Comparison of ENCODE assay signal across 8 cellular contexts in the genomic region with DNA sequence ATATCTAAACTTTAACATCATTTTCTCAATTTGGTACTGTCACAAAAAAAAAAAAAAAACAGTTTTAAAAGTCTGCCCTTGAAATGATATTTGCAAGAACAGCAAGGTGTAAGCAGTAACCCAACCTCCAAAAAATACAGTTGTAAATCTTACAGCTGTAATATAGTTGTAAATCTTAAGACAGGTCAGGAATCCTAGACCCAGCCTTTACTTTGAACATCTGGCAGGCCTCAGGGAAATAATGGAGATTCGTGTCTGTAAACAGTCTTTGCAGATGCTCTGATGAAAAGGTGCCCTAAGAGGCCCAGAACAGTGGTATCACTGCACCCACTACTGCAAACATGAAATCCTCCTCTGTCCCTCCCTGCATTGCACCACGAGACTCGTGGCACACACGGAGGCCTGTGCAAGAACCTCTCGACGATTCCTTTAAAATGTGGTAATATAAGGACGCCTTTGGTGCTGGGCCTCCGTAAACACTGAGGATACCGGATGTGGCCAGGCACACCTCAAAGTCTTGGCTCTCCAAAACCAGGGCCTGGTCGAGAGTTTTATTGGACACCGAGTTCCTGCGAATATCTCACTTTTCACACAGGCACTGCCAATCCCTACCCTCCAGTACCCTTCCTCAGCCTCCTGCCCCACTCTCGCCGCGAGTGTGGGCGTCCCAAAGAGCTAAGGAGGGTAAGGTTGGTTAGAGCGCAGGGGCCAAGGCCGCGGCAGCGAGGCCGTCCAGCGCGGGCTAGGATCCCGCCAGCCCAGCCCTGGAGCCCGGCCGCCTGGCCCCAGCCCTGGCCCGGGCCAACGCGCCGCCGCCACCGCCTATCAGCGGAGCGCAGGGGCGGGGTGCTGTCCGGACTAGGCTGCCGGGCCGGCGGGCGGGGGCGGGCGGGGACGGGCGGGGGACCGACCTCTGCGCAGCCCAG. TPM values are rescaled to one million over a fixed set of nuclear protein-coding genes. Genes with fewer than 3 reads are reported as not detected.
DNase-seq lines count a peak whose midpoint lies in the region; ATAC-seq and TF ChIP-seq lines count a peak whose summit lies in the region.

No MANE protein-coding gene starts in this region.

- intact Hi-C loops in PC-9 (cut with micrococcal nuclease; ENCODE audit: unreplicated experiment) (loop anchor here (2.0 to 5.0 kb wide), 3 partner anchors 108 to 254 kb away; no protein-coding TSS in a partner anchor), upper lobe of right lung (cut with DNase I) (no loop called here)

- H2AFZ ChIP-seq in PC-9 (peak overlapping the region; percentile 83), neuron (ENCODE audit: low read depth, low read length) (no peak overlapping the region)

- TF ChIP-seq CTCF in PC-9 (conservative IDR thresholded peaks at IDR 0.05) (no peak), upper lobe of right lung (IDR thresholded peaks at IDR 0.05) (no peak)

- 0 out of 2 replicates have a peak, but pooled peaks cover 5% of the 10 kb centered on the region for H4K20me1 ChIP-seq in PC-9 (ENCODE audit: insufficient read depth)

- ATAC-seq in HG03432 (IDR thresholded peaks at IDR 0.05; ENCODE audit: unreplicated experiment) (peak; percentile 80), upper lobe of right lung (peak; percentile 91)

- POLR2A ChIA-PET in PC-9 (lab: Charles Lee; ENCODE audit: unreplicated experiment), result interaction anchor here (0.6 to 0.7 kb wide), 4 partner anchors 14 to 1616 kb away, joined by 3 to 7 read pairs (median 3); no protein-coding TSS in a partner anchor

- H3K27ac ChIP-seq in PC-9, result peak overlapping the region; percentile 88
- H3K27ac ChIP-seq in upper lobe of right lung, result peak overlapping the region; percentile 85

- BruUV-seq in PC-9 (replicated peaks; lab: Mats Ljungman, UMichigan), result TSS peak; percentile 27

- peaks cover 92% of the 10 kb centered on the region for H3K79me2 ChIP-seq in PC-9 (ENCODE audit: low read depth)

- peak; percentile 79 for DNase-seq in COLO668 (lab: John Stamatoyannopoulos, UW; ENCODE audit: unreplicated experiment)
- DNase-seq in GM19240 (ENCODE audit: insufficient read length, low spot score), result peak; percentile 29
- DNase-seq in PC-9, result peak; percentile 72 to 79
- DNase-seq in activated T-helper 9 cell treated with anti-CD3 and anti-CD28 coated beads, Interleukin-2, amount 50 U/mL, for 16 hours (ENCODE audit: low read depth), result peak; percentile 32
- peak; percentile 35 for DNase-seq in fibroblast of the conjunctiva (ENCODE audit: low read depth)
- peak; percentile 90 for DNase-seq in upper lobe of right lung

- H3K27me3 ChIP-seq in PC-9 (ENCODE audit: insufficient read depth, low read depth) (no peaks in the 10 kb centered on the region), neuron (ENCODE audit: insufficient read depth, low read length) (no peaks in the 10 kb centered on the region), upper lobe of right lung (no peaks in the 10 kb centered on the region)

- H3K36me3 ChIP-seq in PC-9 (ENCODE audit: low read depth) (no peaks in the 10 kb centered on the region), neuron (ENCODE audit: insufficient read depth, low read length) (peaks cover 2% of the 10 kb centered on the region), upper lobe of right lung (no peaks in the 10 kb centered on the region)

- H3K9me3 ChIP-seq in PC-9 (ENCODE audit: insufficient read depth, low read depth) (no peaks in the 10 kb centered on the region; the same call in 1 of the 2 replicates), neuron (ENCODE audit: low read length) (peaks cover 5% of the 10 kb centered on the region), upper lobe of right lung (no peaks in the 10 kb centered on the region)

- CTCF ChIA-PET in PC-9 (lab: Charles Lee), result interaction anchor here (0.5 kb wide), 1 partner anchor 101 kb away, joined by 5 read pairs; no protein-coding TSS in a partner anchor

- peaks cover 23% of the 10 kb centered on the region for H3F3A ChIP-seq in PC-9 (ENCODE audit: insufficient read depth, low read depth)

- H3K4me3 ChIP-seq in PC-9, result peak overlapping the region; percentile 72
- H3K4me3 ChIP-seq in neuron (ENCODE audit: low read length), result peak overlapping the region; percentile 89
- H3K4me3 ChIP-seq in upper lobe of right lung, result peak overlapping the region; percentile 57

- H3K9me2 ChIP-seq in PC-9 (ENCODE audit: insufficient read depth), result no peaks in the 10 kb centered on the region

- H3K4me1 ChIP-seq in PC-9 (replicated peaks; ENCODE audit: insufficient read depth) (peaks cover 42% of the 10 kb centered on the region), neuron (ENCODE audit: insufficient read depth, low read length) (peaks cover 7% of the 10 kb centered on the region), upper lobe of right lung (peaks cover 47% of the 10 kb centered on the region)

- H3K4me2 ChIP-seq in PC-9, result peak overlapping the region; percentile 77

RNA-seq across cellular contexts. Expression of gene REEP3, which starts 0.5 kb away (rescaled TPM):
- 42.3 and 56.4 TPM in 2 replicates for total RNA-seq in PC-9 (2021)
- 57.1 TPM for total RNA-seq in upper lobe of right lung

RNA-seq across cellular contexts. Expression of gene JMJD1C, which starts 54.9 kb away (rescaled TPM):
- 68.6 and 78.7 TPM in 2 replicates for total RNA-seq in PC-9 (2021)
- 84.2 TPM for total RNA-seq in upper lobe of right lung

Comparison
In these comparisons a context has a peak if more than half of its experiments do, and no peak if none do; other contexts are left out.
1. Peak in every context shown above with its lines: DNase-seq, ATAC-seq, H3K4me3 ChIP-seq and H3K27ac ChIP-seq.
2. DNase-seq: peak in every context shown above with its lines; median percentile 90 in upper lobe of right lung; 79 in COLO668; 76 in PC-9; 35 in fibroblast of the conjunctiva; 32 in activated T-helper 9 cell treated with anti-CD3 and anti-CD28 coated beads, Interleukin-2, amount 50 U/mL, for 16 hours; 29 in GM19240.